ENCODE assay signal across 1 cellular context in genomic region chr2:139876964-139877363, GRCh38.
TF ChIP-seq lines count a peak whose summit lies in the region.

No MANE protein-coding gene starts in this region.

TF ChIP-seq in HepG2, 621 proteins besides CTCF, POLR2A, EP300 and RAD21:
- TF ChIP-seq CREB1 (IDR thresholded peaks at IDR 0.05): peak; percentile 50
- no peak for TF ChIP-seq CREB1 (CRISPR knock-in tag; IDR thresholded peaks at IDR 0.05)
- no peak for TF ChIP-seq ZBTB21 (CRISPR knock-in tag; IDR thresholded peaks at IDR 0.05)
